13 cellular contexts compared by ENCODE assay signal in genomic region chr16:74603848-74604247, GRCh38. TPM values are rescaled to one million over a fixed set of nuclear protein-coding genes. Genes with fewer than 3 reads are reported as not detected.
DNase-seq lines count a peak whose midpoint lies in the region; ATAC-seq, FAIRE-seq and TF ChIP-seq lines count a peak whose summit lies in the region.
"Had no signal": no experiment of that assay in that cellular context is flagged by ENCODE, and none has a peak within 500 bp of the region (broad histone marks: within the 10 kb centered on the region; RNA-seq: fewer than 3 reads in every experiment).

No MANE protein-coding gene starts in this region.

- no peaks in the 10 kb centered on the region for H3K27me3 ChIP-seq in GM23338 (ENCODE audit: insufficient read depth)

- BruUV-seq in OCI-LY7 (replicated peaks; lab: Mats Ljungman, UMichigan): no TSS peak

- FAIRE-seq in GM19239 (lab: Jason Lieb, UNC): no peak
- FAIRE-seq: RCC 7860 had no signal

- CTCF ChIA-PET in OCI-LY7 (lab: Charles Lee; ENCODE audit: unreplicated experiment): no interaction called here

- H3K79me2 ChIP-seq in GM23338 (replicated peaks; ENCODE audit: insufficient read depth) (peaks cover 79% of the 10 kb centered on the region), OCI-LY7 (ENCODE audit: insufficient read depth, low read depth, low read length) (peaks cover 75% of the 10 kb centered on the region)

- H4K20me1 ChIP-seq in GM23338 (replicated peaks; ENCODE audit: insufficient read depth) (peaks cover 65% of the 10 kb centered on the region), OCI-LY7 (ENCODE audit: insufficient read depth, low read length) (peaks cover 23% of the 10 kb centered on the region; the same call in 1 of the 2 replicates)

- no peak overlapping the region for H3K27ac ChIP-seq in GM23338 (ENCODE audit: low read depth)
- no peak overlapping the region for H3K27ac ChIP-seq in OCI-LY7 (ENCODE audit: low read depth, low read length, poor library complexity, severe bottlenecking)

- H3F3A ChIP-seq in GM23338 (replicated peaks; ENCODE audit: low read depth): no peaks in the 10 kb centered on the region

- H3K9me2 ChIP-seq in GM23338 (ENCODE audit: insufficient read depth) (no peaks in the 10 kb centered on the region), OCI-LY7 (ENCODE audit: insufficient read depth, low read length) (no peaks in the 10 kb centered on the region)

- POLR2A ChIA-PET in OCI-LY7 (lab: Charles Lee): interaction anchor here (0.6 kb wide), 1 partner anchor 14 kb away, joined by 3 read pairs; no protein-coding TSS in a partner anchor

- intact Hi-C loops in OCI-LY7 (cut with micrococcal nuclease; ENCODE audit: unreplicated experiment): no loop called here

- H3K36me3 ChIP-seq in GM23338 (ENCODE audit: insufficient read depth) (no peaks in the 10 kb centered on the region), OCI-LY7 (ENCODE audit: insufficient read depth, low read length) (no peaks in the 10 kb centered on the region)

- H2AFZ ChIP-seq in GM23338 (no peak overlapping the region), OCI-LY7 (ENCODE audit: low read length) (no peak overlapping the region)

- H3K4me1 ChIP-seq in GM23338 (ENCODE audit: insufficient read depth) (peaks cover 33% of the 10 kb centered on the region), OCI-LY7 (ENCODE audit: insufficient read depth, low read length, poor library complexity, severe bottlenecking) (peaks cover 32% of the 10 kb centered on the region)

- DNase-seq in GM23338 (ENCODE audit: low spot score): no peak
- DNase-seq in OCI-LY7 (ENCODE audit: low spot score): no peak
- no peak for DNase-seq in effector memory CD8-positive, alpha-beta T cell
- DNase-seq in osteocyte (ENCODE audit: extremely low spot score, unreplicated experiment): no peak
- DNase-seq in NCI-H2171 (lab: John Stamatoyannopoulos, UW): no peak
- DNase-seq in GM19239 (ENCODE audit: insufficient read length, low spot score): no peak
- DNase-seq: activated CD4-positive, CD25-positive, alpha-beta regulatory T cell; DND-41; H9; NCI-H1436; stimulated activated CD4-positive, alpha-beta T cell treated with anti-CD3 and anti-CD28 coated beads, Interleukin-1b, Interleukin-23, amount 100 ng/mL, for 48 hours had no signal

- H3K4me2 ChIP-seq in GM23338 (0 out of 2 replicates have a peak overlapping the region, but pooled peaks have one; percentile 97), OCI-LY7 (ENCODE audit: low read length) (peak overlapping the region; percentile 97; the same call in 1 of the 2 replicates)

- H3K36me3 Mint-ChIP-seq in GM23338 (ENCODE audit: low read depth): peaks cover 4% of the 10 kb centered on the region; the same call in 2 of the 3 replicates
- H3K36me3 Mint-ChIP-seq in effector memory CD8-positive, alpha-beta T cell (ENCODE audit: insufficient read depth): peaks cover 25% of the 10 kb centered on the region
- no peaks in the 10 kb centered on the region for H3K36me3 Mint-ChIP-seq in osteocyte (ENCODE audit: unreplicated experiment)

- H3K9me3 Mint-ChIP-seq in GM23338 (no peaks in the 10 kb centered on the region), osteocyte (ENCODE audit: unreplicated experiment) (no peaks in the 10 kb centered on the region)
- H3K9me3 Mint-ChIP-seq in effector memory CD8-positive, alpha-beta T cell: no peaks in the 10 kb centered on the region
- H3K9me3 Mint-ChIP-seq: H9 had no signal

- H3K4me3 Mint-ChIP-seq in GM23338 (peak overlapping the region; percentile 29; the same call in 2 of the 3 replicates), osteocyte (ENCODE audit: unreplicated experiment) (peak overlapping the region; percentile 95)
- H3K4me3 Mint-ChIP-seq in effector memory CD8-positive, alpha-beta T cell: peak overlapping the region; percentile 97 to 99

- H3K27ac Mint-ChIP-seq in GM23338 (0 out of 2 replicates have a peak overlapping the region, but pooled peaks have one; percentile 9), osteocyte (ENCODE audit: unreplicated experiment) (peak overlapping the region; percentile 96)
- peak overlapping the region; percentile 59 to 71 for H3K27ac Mint-ChIP-seq in effector memory CD8-positive, alpha-beta T cell

- no peak for ATAC-seq in GM23338
- ATAC-seq in effector memory CD8-positive, alpha-beta T cell (replicated peaks): no peak
- no peak for ATAC-seq in GM21526 (IDR thresholded peaks at IDR 0.05; ENCODE audit: low FRiP score, unreplicated experiment)

- H3K9me3 ChIP-seq in OCI-LY7 (ENCODE audit: low read length): no peaks in the 10 kb centered on the region

- peaks cover 9% of the 10 kb centered on the region for H3K27me3 Mint-ChIP-seq in GM23338 (ENCODE audit: insufficient read depth, low read depth, poor library complexity)
- H3K27me3 Mint-ChIP-seq in effector memory CD8-positive, alpha-beta T cell: no peaks in the 10 kb centered on the region
- H3K27me3 Mint-ChIP-seq in osteocyte (ENCODE audit: unreplicated experiment): no peaks in the 10 kb centered on the region

- peaks cover 35% of the 10 kb centered on the region for H3K4me1 Mint-ChIP-seq in GM23338
- peaks cover 53 to 69% of the 10 kb centered on the region in 2 donors for H3K4me1 Mint-ChIP-seq in effector memory CD8-positive, alpha-beta T cell (ENCODE audit: low read depth in 2 of 2)
- H3K4me1 Mint-ChIP-seq in osteocyte (ENCODE audit: unreplicated experiment): peaks cover 59% of the 10 kb centered on the region

- TF ChIP-seq CTCF in GM23338 (conservative IDR thresholded peaks at IDR 0.05; ENCODE audit: low read depth in 2 of 2) (no peak), OCI-LY7 (conservative IDR thresholded peaks at IDR 0.05; ENCODE audit: low read length) (no peak), osteocyte (IDR thresholded peaks at IDR 0.05) (no peak)

- H3K4me3 ChIP-seq in GM23338: peak overlapping the region; percentile 91; the same call in 1 of the 2 replicates
- H3K4me3 ChIP-seq in OCI-LY7 (ENCODE audit: low read depth, low read length, poor library complexity, severe bottlenecking): no peak overlapping the region

TF ChIP-seq in GM23338, 12 proteins besides CTCF, POLR2A, EP300 and RAD21 (continues in another document):
- no peak for TF ChIP-seq EZH2phosphoT487 (IDR thresholded peaks at IDR 0.05; ENCODE audit: unreplicated experiment)
- TF ChIP-seq CREB1 (CRISPR knock-in tag; IDR thresholded peaks at IDR 0.05; ENCODE audit: low read depth): no peak
- no peak for TF ChIP-seq STAT1 (IDR thresholded peaks at IDR 0.05; ENCODE audit: unreplicated experiment)
- no peak for TF ChIP-seq REST (IDR thresholded peaks at IDR 0.05; ENCODE audit: unreplicated experiment)
- TF ChIP-seq NANOG (IDR thresholded peaks at IDR 0.05; ENCODE audit: borderline replicate concordance): no peak
- TF ChIP-seq EZH2 (IDR thresholded peaks at IDR 0.05; ENCODE audit: low read depth, unreplicated experiment): no peak
- TF ChIP-seq POLR2AphosphoS5 (IDR thresholded peaks at IDR 0.05; ENCODE audit: low read depth): no peak
- TF ChIP-seq ETS1 (IDR thresholded peaks at IDR 0.05): no peak

RNA-seq across cellular contexts. Expression of gene GLG1, which starts 3.1 kb away (rescaled TPM):
- total RNA-seq in GM23338 (2014; rRNA removed; shearing (Covaris generic)): 211 and 226 TPM in 2 replicates
- 58.8 and 61.2 TPM in 2 replicates for polyA plus RNA-seq in GM23338 (2016; fragmentation: Nextera tagmentation; extraction: Ambion mirVana)
- total RNA-seq in OCI-LY7 (2014; rRNA removed; shearing (Covaris generic)): 40.4 and 57.8 TPM in 2 replicates
- 66.7 and 69.8 TPM in 2 replicates for total RNA-seq in OCI-LY7 (2022)
- 241 and 255 TPM in 2 replicates for total RNA-seq in osteocyte

Comparison
In these comparisons a context has a peak if more than half of its experiments do, and no peak if none do; other contexts are left out.
1. H3K27ac Mint-ChIP-seq: peak in every context shown above with its lines; median percentile 96 in osteocyte; 65 in effector memory CD8-positive, alpha-beta T cell; 9 in GM23338.
2. H3K4me3 Mint-ChIP-seq: peak in every context shown above with its lines; median percentile 98 in effector memory CD8-positive, alpha-beta T cell; 95 in osteocyte; 29 in GM23338.